22 cellular contexts compared by ENCODE assay signal in the genomic region with DNA sequence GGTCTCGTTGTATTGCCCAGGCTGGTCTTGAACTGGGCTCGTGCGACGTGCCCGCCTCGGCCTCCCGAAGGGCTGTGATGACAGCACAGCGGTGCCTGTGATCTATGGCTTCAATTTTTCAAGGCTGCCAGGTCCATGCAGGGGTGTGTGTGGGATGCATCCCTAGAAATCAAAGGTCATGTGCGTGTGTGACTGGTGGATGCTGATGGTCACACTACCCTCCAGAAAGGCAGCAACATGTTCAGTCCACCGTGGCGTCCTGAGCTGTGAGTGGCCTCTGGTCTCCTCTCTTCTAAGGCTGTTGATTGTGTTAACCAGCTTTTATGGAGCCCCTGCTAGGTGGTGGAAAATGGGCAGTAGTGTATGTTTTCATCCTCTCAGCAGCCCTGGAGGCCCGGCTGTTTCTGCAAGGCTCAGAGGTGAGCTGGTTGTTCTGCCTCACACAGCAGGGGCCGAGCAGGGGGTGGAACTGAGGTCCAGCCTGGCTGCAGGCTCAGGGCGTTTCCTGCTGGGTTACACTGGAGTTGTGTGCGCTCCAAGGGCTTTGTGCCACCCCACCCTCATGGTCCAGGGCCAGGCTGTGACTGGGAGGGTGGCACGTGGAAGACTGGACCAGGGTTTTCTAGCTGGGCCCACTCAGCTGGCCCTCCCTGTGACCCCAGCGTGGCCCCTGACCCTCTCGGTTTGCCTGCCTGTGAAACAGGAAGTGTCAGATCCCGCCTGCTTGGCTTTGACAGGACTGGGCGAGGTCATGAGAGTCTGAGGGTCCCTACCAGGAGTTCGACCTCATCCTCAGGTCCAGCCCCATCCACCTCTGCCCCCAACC. TPM values are rescaled to one million over a fixed set of nuclear protein-coding genes. Genes with fewer than 3 reads are reported as not detected.
DNase-seq lines count a peak whose midpoint lies in the region; ATAC-seq, FAIRE-seq and TF ChIP-seq lines count a peak whose summit lies in the region.
"Had no signal": no experiment of that assay in that cellular context is flagged by ENCODE, and none has a peak within 500 bp of the region (broad histone marks: within the 10 kb centered on the region; RNA-seq: fewer than 3 reads in every experiment).

No MANE protein-coding gene starts in this region.

- POLR2A ChIA-PET in K562 (lab: Yijun Ruan, JAX): no interaction called here

- H4K20me1 ChIP-seq in K562 (replicated peaks; ENCODE audit: control insufficient read depth, insufficient read depth, low read length): no peaks in the 10 kb centered on the region
- no peaks in the 10 kb centered on the region for H4K20me1 ChIP-seq in hepatocyte (ENCODE audit: insufficient read depth, poor library complexity, severe bottlenecking)

- in situ Hi-C loops in K562 (cut with MboI): no loop called here

- no peaks in the 10 kb centered on the region for H3K79me2 ChIP-seq in K562 (ENCODE audit: control insufficient read depth, insufficient read depth, low read length)
- H3K79me2 ChIP-seq in hepatocyte: no peaks in the 10 kb centered on the region

- H3K4me1 ChIP-seq in K562 (replicated peaks in 1 of 2; ENCODE audit: control insufficient read depth in 2 of 2, insufficient read depth in 2 of 2, low read length in 2 of 2) (peaks cover 9 to 10% of the 10 kb centered on the region in 2 experiments; a peak in 3 of 5 replicates), hepatocyte (ENCODE audit: insufficient read depth) (peaks cover 6% of the 10 kb centered on the region)
- H3K4me1 ChIP-seq: esophagus muscularis mucosa had no signal

- H3K9ac ChIP-seq in K562 (ENCODE audit: insufficient read depth in 1 of 2, low read depth in 2 of 2, low read length in 2 of 2): peak overlapping the region in 1 of 2 experiments; percentile 78; a peak in 2 of 4 replicates

- no peak for TF ChIP-seq EP300 in K562 (IDR thresholded peaks at IDR 0.05; ENCODE audit: low read length)

- no peak for TF ChIP-seq POLR2A in K562 (conservative IDR thresholded peaks at IDR 0.05)

- DNase-seq in GM19239 (ENCODE audit: insufficient read length, low spot score): no peak
- no peak for DNase-seq in K562 (ENCODE audit: extremely low read depth in 1 of 4, low spot score in 3 of 4)
- DNase-seq in smooth muscle cell of the brain vasculature (ENCODE audit: low read depth, low spot score): peak; percentile 7
- DNase-seq in hepatocyte (ENCODE audit: low spot score): no peak
- no peak for DNase-seq in GOT3 (lab: John Stamatoyannopoulos, UW)
- DNase-seq: activated effector memory CD4-positive, alpha-beta T cell treated with anti-CD3 and anti-CD28 coated beads, Interleukin-2, amount 50 U/mL, for 16 hours; CD4-positive, alpha-beta memory T cell; dermis blood vessel endothelial cell; EL; hippocampal formation; Kasumi-1; naive thymus-derived CD8-positive, alpha-beta T cell; NCI-H1930; NCI-H82; Right ventricle myocardium superior; T1000 had no signal

- H3K27me3 ChIP-seq in K562 (ENCODE audit: control insufficient read depth in 2 of 2, insufficient read depth in 2 of 2, low read length in 2 of 2) (no peaks in the 10 kb centered on the region), hepatocyte (no peaks in the 10 kb centered on the region)

- H3K4me2 ChIP-seq in K562 (ENCODE audit: insufficient read depth, low read length) (no peak overlapping the region), hepatocyte (no peak overlapping the region)

- ATAC-seq in HG03432 (IDR thresholded peaks at IDR 0.05; ENCODE audit: unreplicated experiment) (peak; percentile 6), K562 (no peak), GM21737 (IDR thresholded peaks at IDR 0.05; ENCODE audit: unreplicated experiment) (no peak)
- ATAC-seq: left lobe of liver; naive thymus-derived CD8-positive, alpha-beta T cell had no signal

- no peaks in the 10 kb centered on the region for H3K9me1 ChIP-seq in K562 (ENCODE audit: control insufficient read depth, insufficient read depth, low read length)

- FAIRE-seq in GM19239 (lab: Jason Lieb, UNC) (peak; percentile 11), K562 (lab: Jason Lieb, UNC) (no peak)
- FAIRE-seq: astrocyte had no signal

- H3K9me3 ChIP-seq in K562 (replicated peaks; ENCODE audit: control insufficient read depth, insufficient read depth, low read depth, low read length): no peaks in the 10 kb centered on the region
- no peaks in the 10 kb centered on the region for H3K9me3 ChIP-seq in hepatocyte (ENCODE audit: low read depth)
- H3K9me3 ChIP-seq: esophagus muscularis mucosa, thoracic aorta had no signal

- H3K9me2 ChIP-seq in hepatocyte (replicated peaks; ENCODE audit: insufficient read depth): no peaks in the 10 kb centered on the region

- CTCF ChIA-PET in K562 (lab: Yijun Ruan, JAX; ENCODE audit: low intra/inter-chr PET ratio): no interaction called here

- intact Hi-C loops in K562 (cut with micrococcal nuclease): no loop called here

- TF ChIP-seq RAD21 in K562 (CRISPR knock-in tag; conservative IDR thresholded peaks at IDR 0.05 in 1 of 2, IDR thresholded peaks at IDR 0.05 in 1 of 2): no peak

- peak overlapping the region; percentile 38 for H2AFZ ChIP-seq in K562 (ENCODE audit: low read depth, low read length)
- no peak overlapping the region for H2AFZ ChIP-seq in hepatocyte

- H3K4me3 ChIP-seq in K562: no peak overlapping the region
- H3K4me3 ChIP-seq in hepatocyte: no peak overlapping the region
- H3K4me3 ChIP-seq: esophagus muscularis mucosa, thoracic aorta had no signal

- WGBS in K562 (ENCODE audit: insufficient coverage, low coverage, missing lambda C conversion rate): 59% methylated on average over 10 of the region's 21 CpGs
- 83% methylated on average over 21 of the region's 21 CpGs for WGBS in hepatocyte (ENCODE audit: low lambda C conversion rate, missing lambda C conversion rate)

- H3K36me3 ChIP-seq in K562 (ENCODE audit: control insufficient read depth, insufficient read depth, low read length) (no peaks in the 10 kb centered on the region), hepatocyte (replicated peaks; ENCODE audit: insufficient read depth, low read depth) (no peaks in the 10 kb centered on the region)
- H3K36me3 ChIP-seq: esophagus muscularis mucosa, thoracic aorta had no signal

- BruUV-seq in K562 (replicated peaks; lab: Mats Ljungman, UMichigan): no TSS peak

- no peak for TF ChIP-seq CTCF in K562 (IDR thresholded peaks at IDR 0.05 in 2 of 3, conservative IDR thresholded peaks at IDR 0.05 in 1 of 3; ENCODE audit: insufficient read depth in 2 of 3, low read depth in 1 of 3, low read length in 3 of 3)
- no peak for TF ChIP-seq CTCF in hepatocyte (IDR thresholded peaks at IDR 0.05; ENCODE audit: poor library complexity)

- no peak overlapping the region for H3K27ac ChIP-seq in K562 (ENCODE audit: extremely low read depth, low read depth, low read length)
- H3K27ac ChIP-seq in hepatocyte: no peak overlapping the region
- H3K27ac ChIP-seq: esophagus muscularis mucosa, thoracic aorta had no signal

RNA-seq across cellular contexts. Expression of a gene that starts 7.7 kb away (rescaled TPM):
- not detected in 2 replicates for total RNA-seq in K562 (2011; cell fraction: chromatin; rRNA removed; ENCODE audit: low replicate concordance)
- total RNA-seq in K562 (2011; cell fraction: nucleolus; rRNA removed): 0.33 TPM in 1 of 2 replicates, not detected in the other
- not detected in 2 replicates for total RNA-seq in K562 (2011; cell fraction: nucleoplasm; rRNA removed)
- total RNA-seq in K562 (2014; rRNA removed) (0.18 and 0.69 TPM in 2 replicates), K562 (2014; rRNA removed; fragmentation: Illumina TruSeq; extraction: Trizol) (0.15 and 0.19 TPM in 2 replicates), K562 (2015; rRNA removed; fragmentation: Illumina TruSeq; extraction: Trizol) (not detected in 2 replicates), K562 (2021) (0.20 and 0.22 TPM in 2 replicates), hepatocyte (2.0 and 10.6 TPM in 2 replicates)
- polyA plus RNA-seq in K562 (2011; rRNA removed) (0.08 and 0.34 TPM in 2 replicates), K562 (2014; fragmentation: Illumina TruSeq; extraction: Trizol) (not detected in 2 replicates), K562 (2014; fragmentation: Nextera tagmentation; extraction: Ambion mirVana) (not detected), K562 (2014; rRNA removed) (0.23 and 0.28 TPM in 2 replicates), hepatocyte (15.5 and 17.7 TPM in 2 replicates)
- 0.58 and 0.78 TPM in 2 replicates for polyA plus RNA-seq in K562 (2011; cell fraction: cytosol; rRNA removed)
- polyA plus RNA-seq in K562 (2011; cell fraction: nucleus; rRNA removed): 0.41 TPM in 1 of 2 replicates, not detected in the other
- 0.10 and 0.18 TPM in 2 replicates for polyA plus RNA-seq in K562 (2012)
- not detected in 2 replicates for polyA minus RNA-seq in K562 (2011; rRNA and poly(A)+ RNA removed)
- polyA minus RNA-seq in K562 (2011; cell fraction: cytosol; rRNA and poly(A)+ RNA removed): not detected in 2 replicates
- not detected in 2 replicates for polyA minus RNA-seq in K562 (2011; cell fraction: nucleus; rRNA and poly(A)+ RNA removed)
- total RNA-seq: Right ventricle myocardium superior, thoracic aorta had no signal

RNA-seq across cellular contexts. Expression of a gene that starts 25.0 kb away (rescaled TPM):
- 25.0 and 49.3 TPM in 2 replicates for total RNA-seq in K562 (2011; cell fraction: chromatin; rRNA removed; ENCODE audit: low replicate concordance)
- total RNA-seq in K562 (2011; cell fraction: nucleolus; rRNA removed): 30.9 and 31.7 TPM in 2 replicates
- total RNA-seq in K562 (2011; cell fraction: nucleoplasm; rRNA removed): 31.2 and 31.8 TPM in 2 replicates
- total RNA-seq in K562 (2014; rRNA removed): 23.7 and 28.4 TPM in 2 replicates
- 8.1 and 9.6 TPM in 2 replicates for total RNA-seq in K562 (2014; rRNA removed; fragmentation: Illumina TruSeq; extraction: Trizol)
- total RNA-seq in K562 (2015; rRNA removed; fragmentation: Illumina TruSeq; extraction: Trizol): 11.7 and 12.4 TPM in 2 replicates
- total RNA-seq in K562 (2021): 26.3 and 27.8 TPM in 2 replicates
- 13.9 and 14.0 TPM in 2 replicates for polyA plus RNA-seq in K562 (2011; rRNA removed)
- 17.7 and 40.8 TPM in 2 replicates for polyA plus RNA-seq in K562 (2011; cell fraction: cytosol; rRNA removed)
- 13.2 and 14.3 TPM in 2 replicates for polyA plus RNA-seq in K562 (2011; cell fraction: nucleus; rRNA removed)
- polyA plus RNA-seq in K562 (2012): 12.8 and 15.3 TPM in 2 replicates
- 15.0 TPM in 2 replicates for polyA plus RNA-seq in K562 (2014; fragmentation: Illumina TruSeq; extraction: Trizol)
- 1 to 10 TPM; 3.3 to 4.6 TPM for polyA plus RNA-seq in K562 (2014; fragmentation: Nextera tagmentation; extraction: Ambion mirVana)
- 25.3 and 27.7 TPM in 2 replicates for polyA plus RNA-seq in K562 (2014; rRNA removed)
- 15.7 and 17.6 TPM in 2 replicates for polyA minus RNA-seq in K562 (2011; rRNA and poly(A)+ RNA removed)
- 9.4 and 11.2 TPM in 2 replicates for polyA minus RNA-seq in K562 (2011; cell fraction: cytosol; rRNA and poly(A)+ RNA removed)
- polyA minus RNA-seq in K562 (2011; cell fraction: nucleus; rRNA and poly(A)+ RNA removed): 8.2 and 15.8 TPM in 2 replicates
- 14.6 and 16.9 TPM in 2 replicates for total RNA-seq in hepatocyte
- 18.3 and 24.9 TPM in 2 replicates for polyA plus RNA-seq in hepatocyte

RNA-seq across cellular contexts. Expression of a gene that starts 29.0 kb away (rescaled TPM):
- 0.49 and 0.81 TPM in 2 replicates for total RNA-seq in K562 (2011; cell fraction: chromatin; rRNA removed; ENCODE audit: low replicate concordance)
- 0.33 and 0.66 TPM in 2 replicates for total RNA-seq in K562 (2011; cell fraction: nucleolus; rRNA removed)
- 0.37 TPM in 1 of 2 replicates, not detected in the other for total RNA-seq in K562 (2011; cell fraction: nucleoplasm; rRNA removed)
- total RNA-seq in K562 (2014; rRNA removed) (0.14 and 0.29 TPM in 2 replicates), K562 (2014; rRNA removed; fragmentation: Illumina TruSeq; extraction: Trizol) (0.22 and 0.25 TPM in 2 replicates), K562 (2015; rRNA removed; fragmentation: Illumina TruSeq; extraction: Trizol) (0.19 and 0.43 TPM in 2 replicates), K562 (2021) (0.16 and 0.29 TPM in 2 replicates), hepatocyte (4.9 and 6.4 TPM in 2 replicates)
- polyA plus RNA-seq in K562 (2011; rRNA removed) (0.85 and 1.7 TPM in 2 replicates), K562 (2014; fragmentation: Illumina TruSeq; extraction: Trizol) (0.26 and 0.36 TPM in 2 replicates), K562 (2014; fragmentation: Nextera tagmentation; extraction: Ambion mirVana) (under 1 TPM; 0.06 to 0.08 TPM), K562 (2014; rRNA removed) (0.17 and 0.76 TPM in 2 replicates), hepatocyte (8.7 and 9.5 TPM in 2 replicates)
- polyA plus RNA-seq in K562 (2011; cell fraction: cytosol; rRNA removed): 0.94 and 2.0 TPM in 2 replicates
- 0.64 and 1.2 TPM in 2 replicates for polyA plus RNA-seq in K562 (2011; cell fraction: nucleus; rRNA removed)
- polyA plus RNA-seq in K562 (2012): 0.43 and 2.2 TPM in 2 replicates
- polyA minus RNA-seq in K562 (2011; rRNA and poly(A)+ RNA removed): 0.63 and 1.1 TPM in 2 replicates
- not detected in 2 replicates for polyA minus RNA-seq in K562 (2011; cell fraction: cytosol; rRNA and poly(A)+ RNA removed)
- 0.27 and 0.44 TPM in 2 replicates for polyA minus RNA-seq in K562 (2011; cell fraction: nucleus; rRNA and poly(A)+ RNA removed)

RNA-seq across cellular contexts. Expression of a gene that starts 33.1 kb away (rescaled TPM):
- 4.2 and 18.3 TPM in 2 replicates for total RNA-seq in K562 (2011; cell fraction: chromatin; rRNA removed; ENCODE audit: low replicate concordance)
- total RNA-seq in K562 (2011; cell fraction: nucleolus; rRNA removed): 30.4 and 33.7 TPM in 2 replicates
- total RNA-seq in K562 (2011; cell fraction: nucleoplasm; rRNA removed): 12.2 and 13.5 TPM in 2 replicates
- total RNA-seq in K562 (2014; rRNA removed): 108 and 141 TPM in 2 replicates
- total RNA-seq in K562 (2014; rRNA removed; fragmentation: Illumina TruSeq; extraction: Trizol): 6.0 and 7.2 TPM in 2 replicates
- 25.3 and 29.2 TPM in 2 replicates for total RNA-seq in K562 (2015; rRNA removed; fragmentation: Illumina TruSeq; extraction: Trizol)
- total RNA-seq in K562 (2021): 81.7 and 82.4 TPM in 2 replicates
- 29.0 and 49.9 TPM in 2 replicates for polyA plus RNA-seq in K562 (2011; rRNA removed)
- 81.9 and 251 TPM in 2 replicates for polyA plus RNA-seq in K562 (2011; cell fraction: cytosol; rRNA removed)
- polyA plus RNA-seq in K562 (2011; cell fraction: nucleus; rRNA removed): 42.5 and 50.8 TPM in 2 replicates
- polyA plus RNA-seq in K562 (2012): 45.5 and 82.4 TPM in 2 replicates
- polyA plus RNA-seq in K562 (2014; fragmentation: Illumina TruSeq; extraction: Trizol): 11.5 and 38.8 TPM in 2 replicates
- polyA plus RNA-seq in K562 (2014; fragmentation: Nextera tagmentation; extraction: Ambion mirVana): 10 to 100 TPM in 1 of 2 experiments, 1 to 10 TPM in 1; 4.9 to 18.0 TPM
- 126 and 139 TPM in 2 replicates for polyA plus RNA-seq in K562 (2014; rRNA removed)
- 2.7 and 3.9 TPM in 2 replicates for polyA minus RNA-seq in K562 (2011; rRNA and poly(A)+ RNA removed)
- polyA minus RNA-seq in K562 (2011; cell fraction: cytosol; rRNA and poly(A)+ RNA removed): 15.2 and 30.7 TPM in 2 replicates
- polyA minus RNA-seq in K562 (2011; cell fraction: nucleus; rRNA and poly(A)+ RNA removed): 7.3 and 7.7 TPM in 2 replicates
- 61.8 and 65.3 TPM in 2 replicates for total RNA-seq in hepatocyte
- 131 and 138 TPM in 2 replicates for polyA plus RNA-seq in hepatocyte
